ENCODE assay signal across 8 cellular contexts in the genomic region with DNA sequence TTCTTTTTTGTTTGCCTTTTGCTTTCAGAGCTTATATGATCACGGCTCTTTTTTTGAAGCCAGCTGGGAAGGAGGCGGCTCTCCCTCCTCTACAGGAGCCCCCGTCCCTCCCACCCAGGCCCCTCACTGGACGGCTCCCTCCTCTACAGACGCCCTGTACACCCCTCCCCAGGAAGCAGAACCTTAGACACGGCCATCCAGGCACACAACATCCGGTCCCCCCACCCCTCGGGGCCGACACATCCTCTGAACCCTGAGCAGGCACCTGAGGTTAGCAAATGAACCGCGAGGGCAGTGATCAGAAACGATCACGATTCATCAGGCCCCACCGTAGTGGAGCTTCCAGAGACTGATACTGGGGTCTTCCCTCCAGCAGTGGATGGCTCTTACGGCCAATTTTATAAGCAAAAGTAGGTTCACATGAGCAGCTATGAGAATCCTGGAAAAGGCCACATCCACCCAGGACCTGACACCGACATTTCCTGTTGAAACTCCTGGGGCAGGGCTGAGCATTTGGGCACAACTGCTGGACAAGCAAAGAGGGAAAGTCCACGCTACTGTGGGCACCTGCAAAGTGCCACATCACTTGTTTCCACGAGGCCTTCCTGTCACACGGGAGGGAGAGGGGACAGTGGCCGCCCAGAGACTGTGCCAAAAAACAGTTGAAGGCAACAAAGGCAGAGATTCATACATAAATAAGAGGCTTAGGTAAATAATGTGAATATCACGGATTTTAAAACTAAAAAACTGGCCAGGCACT.
DNase-seq lines count a peak whose midpoint lies in the region; ATAC-seq and FAIRE-seq lines count a peak whose summit lies in the region.

No MANE protein-coding gene starts in this region.

- DNase-seq in GM19239 (ENCODE audit: insufficient read length, low spot score) (no peak), superior temporal gyrus (ENCODE audit: extremely low spot score) (no peak), DMS153 treated with DMSO at 0.1 percent for 48 hours (lab: John Stamatoyannopoulos, UW; ENCODE audit: unreplicated experiment) (no peak), occipital lobe (lab: John Stamatoyannopoulos, UW) (no peak), NCI-H510A treated with DMSO at 0.1 percent for 48 hours (lab: John Stamatoyannopoulos, UW) (no peak)
- peak; percentile 71 for DNase-seq in activated T-cell treated with anti-CD3 and anti-CD28 coated beads, Interleukin-2, amount 50 U/mL, for 1 hour
- DNase-seq in stimulated activated CD4-positive, alpha-beta T cell treated with anti-CD3 and anti-CD28 coated beads, Interleukin-12 subunit alpha, Interleukin-12 subunit beta, amount 100 ng/mL, for 4 hours, result peak; percentile 54

- peak; percentile 99 for FAIRE-seq in GM19239 (lab: Jason Lieb, UNC)

- peak; percentile 75 for ATAC-seq in HG03460 (IDR thresholded peaks at IDR 0.05; ENCODE audit: unreplicated experiment)

Comparison
In these comparisons a context has a peak if more than half of its experiments do, and no peak if none do; other contexts are left out.
1. DNase-seq: peak in activated T-cell treated with anti-CD3 and anti-CD28 coated beads, Interleukin-2, amount 50 U/mL, for 1 hour (single experiment) and stimulated activated CD4-positive, alpha-beta T cell treated with anti-CD3 and anti-CD28 coated beads, Interleukin-12 subunit alpha, Interleukin-12 subunit beta, amount 100 ng/mL, for 4 hours (single experiment); none in GM19239 (single experiment), superior temporal gyrus (single experiment), DMS153 treated with DMSO at 0.1 percent for 48 hours (single experiment), occipital lobe (single experiment) and NCI-H510A treated with DMSO at 0.1 percent for 48 hours (single experiment).